17 cellular contexts compared by ENCODE assay signal in the genomic region with DNA sequence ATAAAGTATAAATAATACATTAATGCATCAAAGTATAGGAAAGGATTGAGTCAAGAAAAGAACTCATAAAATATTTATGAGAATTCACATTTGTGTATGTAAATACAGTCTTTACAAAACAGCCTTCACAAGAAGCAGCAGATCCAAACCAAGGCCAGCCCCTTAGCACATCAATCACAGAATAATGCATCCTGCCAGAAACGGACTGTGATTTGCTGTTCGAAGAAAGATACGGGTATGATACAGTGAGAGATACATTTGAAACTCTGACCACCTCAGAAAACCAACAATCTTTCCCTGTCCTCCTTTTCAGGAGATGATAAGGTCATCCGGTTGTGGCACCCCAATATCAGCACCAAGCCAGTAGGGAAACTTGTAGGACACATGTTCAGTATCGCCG.
DNase-seq lines count a peak whose midpoint lies in the region; ATAC-seq, FAIRE-seq and TF ChIP-seq lines count a peak whose summit lies in the region.
"Had no signal": no experiment of that assay in that cellular context is flagged by ENCODE, and none has a peak within 500 bp of the region (broad histone marks: within the 10 kb centered on the region; RNA-seq: fewer than 3 reads in every experiment).

No MANE protein-coding gene starts in this region.

- H2AFZ ChIP-seq in IMR-90 (replicated peaks; ENCODE audit: low read length, poor library complexity) (peak overlapping the region; percentile 43), K562 (ENCODE audit: low read depth, low read length) (no peak overlapping the region)

- no peak overlapping the region for H3K4ac ChIP-seq in IMR-90 (ENCODE audit: low read depth, low read length)

- TF ChIP-seq EP300 in K562 (IDR thresholded peaks at IDR 0.05; ENCODE audit: low read length) = no peak

- no peak overlapping the region for H3K56ac ChIP-seq in IMR-90 (ENCODE audit: extremely low read depth, insufficient read depth, low read length)

- no peak overlapping the region for H3K4me2 ChIP-seq in IMR-90 (ENCODE audit: low read depth, low read length)
- no peak overlapping the region for H3K4me2 ChIP-seq in K562 (ENCODE audit: insufficient read depth, low read length)
- H3K4me2 ChIP-seq: BLaER1 treated with 17β-estradiol and CSF1 and Interleukin-3, amounts not matched to agents 10 nM and 100 nM had no signal

- no peak for TF ChIP-seq CTCF in IMR-90 (conservative IDR thresholded peaks at IDR 0.05; ENCODE audit: low read depth, low read length)
- TF ChIP-seq CTCF in K562 (IDR thresholded peaks at IDR 0.05 in 2 of 3, conservative IDR thresholded peaks at IDR 0.05 in 1 of 3; ENCODE audit: insufficient read depth in 2 of 3, low read depth in 1 of 3, low read length in 3 of 3) = no peak

- H3K4me3 Mint-ChIP-seq in activated T-helper 17 cell treated with anti-CD3 and anti-CD28 coated beads, Interleukin-2, amount 50 U/mL, for 72 hours = no peak overlapping the region
- H3K4me3 Mint-ChIP-seq: CD4-positive, alpha-beta T cell had no signal

- no peak overlapping the region for H3K18ac ChIP-seq in IMR-90 (ENCODE audit: low read depth, low read length)

- no peaks in the 10 kb centered on the region for H3K27me3 Mint-ChIP-seq in activated T-helper 17 cell treated with anti-CD3 and anti-CD28 coated beads, Interleukin-2, amount 50 U/mL, for 72 hours

- no peak overlapping the region for H3K4me3 ChIP-seq in IMR-90 (ENCODE audit: insufficient read depth, low read depth, low read length)
- H3K4me3 ChIP-seq in K562 = no peak overlapping the region
- H3K4me3 ChIP-seq: BLaER1 treated with 17β-estradiol and CSF1 and Interleukin-3, amounts not matched to agents 10 nM and 100 nM; GM12878 had no signal

- no peak overlapping the region for H2AK9ac ChIP-seq in IMR-90 (replicated peaks; ENCODE audit: low read depth, low read length, poor library complexity)

- FAIRE-seq in K562 (lab: Jason Lieb, UNC) = no peak
- FAIRE-seq: GM12878, GM19239, H54 had no signal

- H4K91ac ChIP-seq in IMR-90 (ENCODE audit: insufficient read depth, low read depth, low read length) = no peak overlapping the region

- intact Hi-C loops in IMR-90 (cut with micrococcal nuclease) = no loop called here
- intact Hi-C loops in K562 (cut with micrococcal nuclease) = no loop called here

- H3K14ac ChIP-seq in IMR-90 (replicated peaks; ENCODE audit: low read depth, low read length) = no peak overlapping the region

- in situ Hi-C loops in IMR-90 (cut with MboI; ENCODE audit: low sequenced_read_pairs) = no loop called here
- in situ Hi-C loops in K562 (cut with MboI) = no loop called here

- H3K27me3 ChIP-seq in IMR-90 (ENCODE audit: control insufficient read depth, insufficient read depth, low read length) (no peaks in the 10 kb centered on the region; the same call in 1 of the 2 replicates), K562 (ENCODE audit: control insufficient read depth in 2 of 2, insufficient read depth in 2 of 2, low read length in 2 of 2) (no peaks in the 10 kb centered on the region)
- H3K27me3 ChIP-seq: BLaER1 treated with 17β-estradiol and CSF1 and Interleukin-3, amounts not matched to agents 10 nM and 100 nM had no signal

- no peak overlapping the region for H3K27ac ChIP-seq in IMR-90 (ENCODE audit: insufficient read depth, low read length)
- no peak overlapping the region for H3K27ac ChIP-seq in K562 (ENCODE audit: extremely low read depth, low read depth, low read length)
- H3K27ac ChIP-seq: BLaER1 treated with 17β-estradiol and CSF1 and Interleukin-3, amounts not matched to agents 10 nM and 100 nM; HL-60 had no signal

- H3K36me3 ChIP-seq in IMR-90 (ENCODE audit: control insufficient read depth, insufficient read depth, low read length) (no peaks in the 10 kb centered on the region), K562 (ENCODE audit: control insufficient read depth, insufficient read depth, low read length) (no peaks in the 10 kb centered on the region)
- H3K36me3 ChIP-seq: BLaER1 treated with 17β-estradiol and CSF1 and Interleukin-3, amounts not matched to agents 10 nM and 100 nM had no signal

- H2BK120ac ChIP-seq in IMR-90 (ENCODE audit: low read depth, low read length) = no peak overlapping the region

- no peaks in the 10 kb centered on the region for H3K79me2 ChIP-seq in K562 (ENCODE audit: control insufficient read depth, insufficient read depth, low read length)

- no peak overlapping the region for H2BK5ac ChIP-seq in IMR-90 (ENCODE audit: low read depth, low read length, poor library complexity, severe bottlenecking)

- no TSS peak for BruUV-seq in IMR-90 (replicated peaks; lab: Mats Ljungman, UMichigan)
- BruUV-seq in K562 (replicated peaks; lab: Mats Ljungman, UMichigan) = no TSS peak

- H3K4me1 Mint-ChIP-seq in activated T-helper 17 cell treated with anti-CD3 and anti-CD28 coated beads, Interleukin-2, amount 50 U/mL, for 72 hours = no peaks in the 10 kb centered on the region

- no peak for TF ChIP-seq POLR2A in IMR-90 (IDR thresholded peaks at IDR 0.05; ENCODE audit: low read depth, low read length)
- no peak for TF ChIP-seq POLR2A in K562 (conservative IDR thresholded peaks at IDR 0.05)

- H4K8ac ChIP-seq in IMR-90 (ENCODE audit: low read depth in 2 of 2, low read length in 2 of 2) = no peak overlapping the region

- peaks cover 3% of the 10 kb centered on the region for H3K9me3 Mint-ChIP-seq in activated T-helper 17 cell treated with anti-CD3 and anti-CD28 coated beads, Interleukin-2, amount 50 U/mL, for 72 hours
- H3K9me3 Mint-ChIP-seq: CD4-positive, alpha-beta T cell had no signal

- H2BK15ac ChIP-seq in IMR-90 (ENCODE audit: low read depth, low read length) = no peak overlapping the region

- POLR2A ChIA-PET in IMR-90 (lab: Charles Lee; ENCODE audit: unreplicated experiment) = no interaction called here
- POLR2A ChIA-PET in K562 (lab: Yijun Ruan, JAX) = interaction anchor here (1.4 kb wide), 1 partner anchor 11 kb away, joined by 9 read pairs; no protein-coding TSS in a partner anchor

- H3K23ac ChIP-seq in IMR-90 (ENCODE audit: low read depth, low read length) = no peak overlapping the region

- no CpG with 5 or more reads among the region's 6 CpGs for WGBS in IMR-90 (ENCODE audit: extremely low coverage in 2 of 2, insufficient read length in 1 of 2), 2 experiments
- WGBS in K562 (ENCODE audit: insufficient coverage, low coverage, missing lambda C conversion rate) = 61% methylated on average over 6 of the region's 6 CpGs

- no peaks in the 10 kb centered on the region for H3K9me1 ChIP-seq in IMR-90 (ENCODE audit: insufficient read depth, low read length)
- H3K9me1 ChIP-seq in K562 (ENCODE audit: control insufficient read depth, insufficient read depth, low read length) = no peaks in the 10 kb centered on the region

- H3K36me3 Mint-ChIP-seq in activated T-helper 17 cell treated with anti-CD3 and anti-CD28 coated beads, Interleukin-2, amount 50 U/mL, for 72 hours (ENCODE audit: low read depth) = no peaks in the 10 kb centered on the region

- H2BK20ac ChIP-seq in IMR-90 (ENCODE audit: low read depth, low read length) = no peak overlapping the region

- dilution Hi-C loops in IMR-90 (cut with HindIII; ENCODE audit: low sequenced_read_pairs, unreplicated experiment) = no loop called here

- H3K4me1 ChIP-seq in IMR-90 (ENCODE audit: control insufficient read depth, insufficient read depth, low read length) (no peaks in the 10 kb centered on the region), K562 (replicated peaks in 1 of 2; ENCODE audit: control insufficient read depth in 2 of 2, insufficient read depth in 2 of 2, low read length in 2 of 2) (no peaks in the 10 kb centered on the region; a peak in 2 of 5 replicates)
- H3K4me1 ChIP-seq: BLaER1 treated with 17β-estradiol and CSF1 and Interleukin-3, amounts not matched to agents 10 nM and 100 nM had no signal

- H3K79me1 ChIP-seq in IMR-90 (ENCODE audit: low read depth in 1 of 2, low read length in 2 of 2) = no peaks in the 10 kb centered on the region

- H3K27ac Mint-ChIP-seq in activated T-helper 17 cell treated with anti-CD3 and anti-CD28 coated beads, Interleukin-2, amount 50 U/mL, for 72 hours = no peak overlapping the region
- H3K27ac Mint-ChIP-seq: CD4-positive, alpha-beta T cell had no signal

- no peak overlapping the region for H3K9ac ChIP-seq in IMR-90 (ENCODE audit: low read depth, low read length)
- H3K9ac ChIP-seq in K562 (ENCODE audit: insufficient read depth in 1 of 2, low read depth in 2 of 2, low read length in 2 of 2) = no peak overlapping the region
- H3K9ac ChIP-seq: BLaER1 treated with 17β-estradiol and CSF1 and Interleukin-3, amounts not matched to agents 10 nM and 100 nM had no signal

- H4K20me1 ChIP-seq in IMR-90 (ENCODE audit: insufficient read depth, low read length) (no peaks in the 10 kb centered on the region), K562 (replicated peaks; ENCODE audit: control insufficient read depth, insufficient read depth, low read length) (no peaks in the 10 kb centered on the region)
- H4K20me1 ChIP-seq: BLaER1 treated with 17β-estradiol and CSF1 and Interleukin-3, amounts not matched to agents 10 nM and 100 nM had no signal

- no peak overlapping the region for H2AK5ac ChIP-seq in IMR-90 (ENCODE audit: low read depth, low read length)

- CTCF ChIA-PET in IMR-90 (lab: Yijun Ruan, JAX) (interaction anchor here (1.0 kb wide), 1 partner anchor 8 kb away, joined by 6 read pairs; no protein-coding TSS in a partner anchor), K562 (lab: Yijun Ruan, JAX; ENCODE audit: low intra/inter-chr PET ratio) (no interaction called here)

- H3K9me3 ChIP-seq in IMR-90 (ENCODE audit: control insufficient read depth, insufficient read depth, low read length) = no peaks in the 10 kb centered on the region
- no peaks in the 10 kb centered on the region for H3K9me3 ChIP-seq in K562 (replicated peaks; ENCODE audit: control insufficient read depth, insufficient read depth, low read depth, low read length)

- DNase-seq in COR-L47 (lab: John Stamatoyannopoulos, UW) (peak; percentile 8), IMR-90 (no peak), NCI-H526 (lab: John Stamatoyannopoulos, UW) (peak; percentile 22 to 48), K562 (ENCODE audit: extremely low read depth in 1 of 4, low spot score in 3 of 4) (no peak)
- DNase-seq: ACHN; CD4-positive, alpha-beta T cell; DMS79 had no signal

- TF ChIP-seq RAD21 in IMR-90 (IDR thresholded peaks at IDR 0.05; ENCODE audit: low read length) (no peak), K562 (CRISPR knock-in tag; conservative IDR thresholded peaks at IDR 0.05 in 1 of 2, IDR thresholded peaks at IDR 0.05 in 1 of 2) (no peak)

- no peak for ATAC-seq in IMR-90 (ENCODE audit: low read depth)
- no peak for ATAC-seq in K562
- ATAC-seq in activated T-helper 17 cell treated with anti-CD3 and anti-CD28 coated beads, Interleukin-2, amount 50 U/mL, for 72 hours (replicated peaks) = no peak
- ATAC-seq in GM18498 (IDR thresholded peaks at IDR 0.05; ENCODE audit: unreplicated experiment) = no peak
- no peak for ATAC-seq in GM21526 (IDR thresholded peaks at IDR 0.05; ENCODE audit: low FRiP score, unreplicated experiment)
- no peak for ATAC-seq in GM18868 (IDR thresholded peaks at IDR 0.05; ENCODE audit: unreplicated experiment)
- ATAC-seq: GM12878, HCT116 had no signal

- no peak overlapping the region for H4K5ac ChIP-seq in IMR-90 (ENCODE audit: low read depth, low read length)

TF ChIP-seq in IMR-90, 13 proteins besides CTCF, POLR2A, EP300 and RAD21:
- TF ChIP-seq NFE2L2 (IDR thresholded peaks at IDR 0.05; ENCODE audit: low read depth, low read length) = no peak
TF ChIP-seq in IMR-90: peak in this region for 0.

TF ChIP-seq in K562, 482 proteins besides CTCF, POLR2A, EP300 and RAD21 (continues in another document):
- TF ChIP-seq ERF (CRISPR knock-in tag; IDR thresholded peaks at IDR 0.05) (no peak), SMARCB1 (IDR thresholded peaks at IDR 0.05; ENCODE audit: insufficient read length, low read depth) (no peak)

Comparison
In these comparisons a context has a peak if more than half of its experiments do, and no peak if none do; other contexts are left out.
1. DNase-seq: peak in COR-L47 (single experiment) and NCI-H526 (2 of 2); none in IMR-90 (single experiment) and K562 (0 of 4).